Comparison of ENCODE assay signal across 2 cellular contexts in genomic region chr11:102296757-102297156, GRCh38.
TF ChIP-seq lines count a peak whose summit lies in the region.

No MANE protein-coding gene starts in this region.

TF ChIP-seq in HEK293, 187 proteins besides CTCF, POLR2A, EP300 and RAD21:
- TF ChIP-seq ZNF146 (tag by site-specific recombination; IDR thresholded peaks at IDR 0.05), result peak; percentile 77; the same call in 1 of the 2 replicates

TF ChIP-seq in K562, 482 proteins besides CTCF, POLR2A, EP300 and RAD21:
- TF ChIP-seq ZNF146 (CRISPR knock-in tag; IDR thresholded peaks at IDR 0.05; ENCODE audit: unreplicated experiment), result peak; percentile 78
TF ChIP-seq in K562: peak in this region for 1; not testable (repeated sequence) for 481.
